In the genomic region with DNA sequence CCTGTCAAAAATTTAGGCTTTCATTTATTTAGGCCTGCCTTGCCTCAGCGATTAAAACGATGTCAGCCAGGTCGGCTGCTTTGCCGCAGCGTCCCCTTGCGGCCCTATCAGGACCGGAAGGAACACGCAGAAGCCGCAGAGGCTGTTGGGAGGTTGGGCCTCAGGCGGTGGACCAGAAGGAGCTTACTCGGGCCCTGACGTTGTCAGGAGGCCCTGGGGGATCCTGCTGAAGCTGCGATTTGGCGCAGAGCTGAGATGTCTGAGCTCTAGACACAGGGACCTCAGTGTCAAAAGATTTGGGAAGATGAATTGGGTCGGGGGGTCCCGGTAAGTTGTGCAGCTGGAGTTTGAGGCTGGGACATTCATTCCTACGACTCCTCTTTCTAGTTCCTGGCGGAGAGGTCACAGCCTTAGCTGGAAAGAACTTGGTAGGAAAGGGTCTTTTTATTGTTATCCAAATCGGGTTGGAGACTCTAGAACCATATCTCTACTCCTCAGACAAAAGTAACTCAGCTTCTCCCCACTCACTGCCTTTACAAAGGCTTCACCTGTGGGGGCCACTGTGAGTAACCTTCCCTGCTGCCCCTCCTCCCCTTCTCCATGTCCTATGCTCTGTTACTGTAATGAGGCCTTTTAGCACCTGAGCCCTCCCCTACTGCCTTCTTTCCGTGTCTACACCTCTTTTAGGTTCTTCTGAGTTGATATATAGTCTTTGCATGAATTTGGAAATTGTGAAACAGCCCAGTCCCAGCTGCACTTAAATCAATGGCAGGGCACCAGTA, we compare ENCODE assay signal across 1 cellular context.
A peak's percentile ranks its signal among the peaks of the same experiment; 100 is the strongest.
TF ChIP-seq lines count a peak whose summit lies in the region.

No MANE protein-coding gene starts in this region.

TF ChIP-seq in K562, 482 proteins besides CTCF, POLR2A, EP300 and RAD21 (continued from another document and continues in another):
- TF ChIP-seq, protein P1, sequence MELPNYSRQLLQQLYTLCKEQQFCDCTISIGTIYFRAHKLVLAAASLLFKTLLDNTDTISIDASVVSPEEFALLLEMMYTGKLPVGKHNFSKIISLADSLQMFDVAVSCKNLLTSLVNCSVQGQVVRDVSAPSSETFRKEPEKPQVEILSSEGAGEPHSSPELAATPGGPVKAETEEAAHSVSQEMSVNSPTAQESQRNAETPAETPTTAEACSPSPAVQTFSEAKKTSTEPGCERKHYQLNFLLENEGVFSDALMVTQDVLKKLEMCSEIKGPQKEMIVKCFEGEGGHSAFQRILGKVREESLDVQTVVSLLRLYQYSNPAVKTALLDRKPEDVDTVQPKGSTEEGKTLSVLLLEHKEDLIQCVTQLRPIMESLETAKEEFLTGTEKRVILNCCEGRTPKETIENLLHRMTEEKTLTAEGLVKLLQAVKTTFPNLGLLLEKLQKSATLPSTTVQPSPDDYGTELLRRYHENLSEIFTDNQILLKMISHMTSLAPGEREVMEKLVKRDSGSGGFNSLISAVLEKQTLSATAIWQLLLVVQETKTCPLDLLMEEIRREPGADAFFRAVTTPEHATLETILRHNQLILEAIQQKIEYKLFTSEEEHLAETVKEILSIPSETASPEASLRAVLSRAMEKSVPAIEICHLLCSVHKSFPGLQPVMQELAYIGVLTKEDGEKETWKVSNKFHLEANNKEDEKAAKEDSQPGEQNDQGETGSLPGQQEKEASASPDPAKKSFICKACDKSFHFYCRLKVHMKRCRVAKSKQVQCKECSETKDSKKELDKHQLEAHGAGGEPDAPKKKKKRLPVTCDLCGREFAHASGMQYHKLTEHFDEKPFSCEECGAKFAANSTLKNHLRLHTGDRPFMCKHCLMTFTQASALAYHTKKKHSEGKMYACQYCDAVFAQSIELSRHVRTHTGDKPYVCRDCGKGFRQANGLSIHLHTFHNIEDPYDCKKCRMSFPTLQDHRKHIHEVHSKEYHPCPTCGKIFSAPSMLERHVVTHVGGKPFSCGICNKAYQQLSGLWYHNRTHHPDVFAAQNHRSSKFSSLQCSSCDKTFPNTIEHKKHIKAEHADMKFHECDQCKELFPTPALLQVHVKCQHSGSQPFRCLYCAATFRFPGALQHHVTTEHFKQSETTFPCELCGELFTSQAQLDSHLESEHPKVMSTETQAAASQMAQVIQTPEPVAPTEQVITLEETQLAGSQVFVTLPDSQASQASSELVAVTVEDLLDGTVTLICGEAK (IDR thresholded peaks at IDR 0.05) = no peak
- TF ChIP-seq, protein P1 (CRISPR knock-in tag; IDR thresholded peaks at IDR 0.05) = no peak
- TF ChIP-seq ZNF224 (CRISPR knock-in tag; IDR thresholded peaks at IDR 0.05) = no peak
- TF ChIP-seq ZNF75A (CRISPR knock-in tag; IDR thresholded peaks at IDR 0.05) = no peak
- TF ChIP-seq, protein P2, sequence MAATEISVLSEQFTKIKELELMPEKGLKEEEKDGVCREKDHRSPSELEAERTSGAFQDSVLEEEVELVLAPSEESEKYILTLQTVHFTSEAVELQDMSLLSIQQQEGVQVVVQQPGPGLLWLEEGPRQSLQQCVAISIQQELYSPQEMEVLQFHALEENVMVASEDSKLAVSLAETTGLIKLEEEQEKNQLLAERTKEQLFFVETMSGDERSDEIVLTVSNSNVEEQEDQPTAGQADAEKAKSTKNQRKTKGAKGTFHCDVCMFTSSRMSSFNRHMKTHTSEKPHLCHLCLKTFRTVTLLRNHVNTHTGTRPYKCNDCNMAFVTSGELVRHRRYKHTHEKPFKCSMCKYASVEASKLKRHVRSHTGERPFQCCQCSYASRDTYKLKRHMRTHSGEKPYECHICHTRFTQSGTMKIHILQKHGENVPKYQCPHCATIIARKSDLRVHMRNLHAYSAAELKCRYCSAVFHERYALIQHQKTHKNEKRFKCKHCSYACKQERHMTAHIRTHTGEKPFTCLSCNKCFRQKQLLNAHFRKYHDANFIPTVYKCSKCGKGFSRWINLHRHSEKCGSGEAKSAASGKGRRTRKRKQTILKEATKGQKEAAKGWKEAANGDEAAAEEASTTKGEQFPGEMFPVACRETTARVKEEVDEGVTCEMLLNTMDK (IDR thresholded peaks at IDR 0.05; ENCODE audit: borderline replicate concordance, insufficient read depth, low read depth, low read length, poor library complexity, severe bottlenecking) = peak; percentile 74
- TF ChIP-seq NFIC (IDR thresholded peaks at IDR 0.05) = peak; percentile 27; the same call in 1 of the 2 replicates
- no peak for TF ChIP-seq SAFB (IDR thresholded peaks at IDR 0.05; ENCODE audit: borderline replicate concordance, low read depth, low read length)
- TF ChIP-seq MTA1 (IDR thresholded peaks at IDR 0.05; ENCODE audit: borderline replicate concordance) = no peak
- no peak for TF ChIP-seq TCFL5 (CRISPR knock-in tag; conservative IDR thresholded peaks at IDR 0.05)
- TF ChIP-seq NFATC3 (IDR thresholded peaks at IDR 0.05) = no peak
- no peak for TF ChIP-seq MEIS2 (IDR thresholded peaks at IDR 0.05; ENCODE audit: partially characterized antibody)
- TF ChIP-seq, protein P3, sequence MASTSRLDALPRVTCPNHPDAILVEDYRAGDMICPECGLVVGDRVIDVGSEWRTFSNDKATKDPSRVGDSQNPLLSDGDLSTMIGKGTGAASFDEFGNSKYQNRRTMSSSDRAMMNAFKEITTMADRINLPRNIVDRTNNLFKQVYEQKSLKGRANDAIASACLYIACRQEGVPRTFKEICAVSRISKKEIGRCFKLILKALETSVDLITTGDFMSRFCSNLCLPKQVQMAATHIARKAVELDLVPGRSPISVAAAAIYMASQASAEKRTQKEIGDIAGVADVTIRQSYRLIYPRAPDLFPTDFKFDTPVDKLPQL (IDR thresholded peaks at IDR 0.05; ENCODE audit: extremely low read depth, insufficient read length) = no peak
- TF ChIP-seq CBX5 (IDR thresholded peaks at IDR 0.05; ENCODE audit: borderline replicate concordance, low read depth) = no peak
- no peak for TF ChIP-seq ZNF212 (CRISPR knock-in tag; IDR thresholded peaks at IDR 0.05)
- TF ChIP-seq CCAR2 (IDR thresholded peaks at IDR 0.05; ENCODE audit: low read depth, low read length) = no peak
- TF ChIP-seq, protein P4, sequence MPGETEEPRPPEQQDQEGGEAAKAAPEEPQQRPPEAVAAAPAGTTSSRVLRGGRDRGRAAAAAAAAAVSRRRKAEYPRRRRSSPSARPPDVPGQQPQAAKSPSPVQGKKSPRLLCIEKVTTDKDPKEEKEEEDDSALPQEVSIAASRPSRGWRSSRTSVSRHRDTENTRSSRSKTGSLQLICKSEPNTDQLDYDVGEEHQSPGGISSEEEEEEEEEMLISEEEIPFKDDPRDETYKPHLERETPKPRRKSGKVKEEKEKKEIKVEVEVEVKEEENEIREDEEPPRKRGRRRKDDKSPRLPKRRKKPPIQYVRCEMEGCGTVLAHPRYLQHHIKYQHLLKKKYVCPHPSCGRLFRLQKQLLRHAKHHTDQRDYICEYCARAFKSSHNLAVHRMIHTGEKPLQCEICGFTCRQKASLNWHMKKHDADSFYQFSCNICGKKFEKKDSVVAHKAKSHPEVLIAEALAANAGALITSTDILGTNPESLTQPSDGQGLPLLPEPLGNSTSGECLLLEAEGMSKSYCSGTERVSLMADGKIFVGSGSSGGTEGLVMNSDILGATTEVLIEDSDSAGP (CRISPR knock-in tag; IDR thresholded peaks at IDR 0.05) = no peak
- TF ChIP-seq, protein P5, sequence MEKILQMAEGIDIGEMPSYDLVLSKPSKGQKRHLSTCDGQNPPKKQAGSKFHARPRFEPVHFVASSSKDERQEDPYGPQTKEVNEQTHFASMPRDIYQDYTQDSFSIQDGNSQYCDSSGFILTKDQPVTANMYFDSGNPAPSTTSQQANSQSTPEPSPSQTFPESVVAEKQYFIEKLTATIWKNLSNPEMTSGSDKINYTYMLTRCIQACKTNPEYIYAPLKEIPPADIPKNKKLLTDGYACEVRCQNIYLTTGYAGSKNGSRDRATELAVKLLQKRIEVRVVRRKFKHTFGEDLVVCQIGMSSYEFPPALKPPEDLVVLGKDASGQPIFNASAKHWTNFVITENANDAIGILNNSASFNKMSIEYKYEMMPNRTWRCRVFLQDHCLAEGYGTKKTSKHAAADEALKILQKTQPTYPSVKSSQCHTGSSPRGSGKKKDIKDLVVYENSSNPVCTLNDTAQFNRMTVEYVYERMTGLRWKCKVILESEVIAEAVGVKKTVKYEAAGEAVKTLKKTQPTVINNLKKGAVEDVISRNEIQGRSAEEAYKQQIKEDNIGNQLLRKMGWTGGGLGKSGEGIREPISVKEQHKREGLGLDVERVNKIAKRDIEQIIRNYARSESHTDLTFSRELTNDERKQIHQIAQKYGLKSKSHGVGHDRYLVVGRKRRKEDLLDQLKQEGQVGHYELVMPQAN (IDR thresholded peaks at IDR 0.05; ENCODE audit: borderline replicate concordance) = no peak
- TF ChIP-seq ZNF253 (CRISPR knock-in tag; conservative IDR thresholded peaks at IDR 0.05) = no peak
- TF ChIP-seq PTTG1 (tag; IDR thresholded peaks at IDR 0.05; ENCODE audit: low read depth) = no peak
- TF ChIP-seq FOXA1 (IDR thresholded peaks at IDR 0.05; ENCODE audit: borderline replicate concordance) = no peak
- TF ChIP-seq, protein P6, sequence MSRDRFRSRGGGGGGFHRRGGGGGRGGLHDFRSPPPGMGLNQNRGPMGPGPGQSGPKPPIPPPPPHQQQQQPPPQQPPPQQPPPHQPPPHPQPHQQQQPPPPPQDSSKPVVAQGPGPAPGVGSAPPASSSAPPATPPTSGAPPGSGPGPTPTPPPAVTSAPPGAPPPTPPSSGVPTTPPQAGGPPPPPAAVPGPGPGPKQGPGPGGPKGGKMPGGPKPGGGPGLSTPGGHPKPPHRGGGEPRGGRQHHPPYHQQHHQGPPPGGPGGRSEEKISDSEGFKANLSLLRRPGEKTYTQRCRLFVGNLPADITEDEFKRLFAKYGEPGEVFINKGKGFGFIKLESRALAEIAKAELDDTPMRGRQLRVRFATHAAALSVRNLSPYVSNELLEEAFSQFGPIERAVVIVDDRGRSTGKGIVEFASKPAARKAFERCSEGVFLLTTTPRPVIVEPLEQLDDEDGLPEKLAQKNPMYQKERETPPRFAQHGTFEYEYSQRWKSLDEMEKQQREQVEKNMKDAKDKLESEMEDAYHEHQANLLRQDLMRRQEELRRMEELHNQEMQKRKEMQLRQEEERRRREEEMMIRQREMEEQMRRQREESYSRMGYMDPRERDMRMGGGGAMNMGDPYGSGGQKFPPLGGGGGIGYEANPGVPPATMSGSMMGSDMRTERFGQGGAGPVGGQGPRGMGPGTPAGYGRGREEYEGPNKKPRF (IDR thresholded peaks at IDR 0.05; ENCODE audit: low read depth, low read length) = no peak
- no peak for TF ChIP-seq PTBP1 (IDR thresholded peaks at IDR 0.05; ENCODE audit: low read depth, low read length)
- no peak for TF ChIP-seq KLF16 (IDR thresholded peaks at IDR 0.05)
- no peak for TF ChIP-seq ZNF274 (IDR thresholded peaks at IDR 0.05; ENCODE audit: borderline replicate concordance, low read depth, low read length)
- TF ChIP-seq FOXK1 (CRISPR knock-in tag; IDR thresholded peaks at IDR 0.05; ENCODE audit: borderline replicate concordance) = no peak
- TF ChIP-seq ILF3 (IDR thresholded peaks at IDR 0.05; ENCODE audit: borderline replicate concordance) = no peak
- no peak for TF ChIP-seq NONO (IDR thresholded peaks at IDR 0.05; ENCODE audit: low read depth in 2 of 2, low read length in 1 of 2)
- TF ChIP-seq E2F3 (CRISPR knock-in tag; IDR thresholded peaks at IDR 0.05) = no peak
- no peak for TF ChIP-seq CBX2 (IDR thresholded peaks at IDR 0.05; ENCODE audit: insufficient read depth, low read length, poor library complexity, severe bottlenecking)
- TF ChIP-seq, protein P7, sequence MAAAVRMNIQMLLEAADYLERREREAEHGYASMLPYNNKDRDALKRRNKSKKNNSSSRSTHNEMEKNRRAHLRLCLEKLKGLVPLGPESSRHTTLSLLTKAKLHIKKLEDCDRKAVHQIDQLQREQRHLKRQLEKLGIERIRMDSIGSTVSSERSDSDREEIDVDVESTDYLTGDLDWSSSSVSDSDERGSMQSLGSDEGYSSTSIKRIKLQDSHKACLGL (CRISPR knock-in tag; IDR thresholded peaks at IDR 0.05; ENCODE audit: borderline replicate concordance, poor library complexity, severe bottlenecking) = no peak
- no peak for TF ChIP-seq ZNF583 (CRISPR knock-in tag; IDR thresholded peaks at IDR 0.05)
- TF ChIP-seq HNRNPK (IDR thresholded peaks at IDR 0.05; ENCODE audit: low read depth, low read length, poor library complexity, severe bottlenecking) = no peak
- TF ChIP-seq, protein P8, sequence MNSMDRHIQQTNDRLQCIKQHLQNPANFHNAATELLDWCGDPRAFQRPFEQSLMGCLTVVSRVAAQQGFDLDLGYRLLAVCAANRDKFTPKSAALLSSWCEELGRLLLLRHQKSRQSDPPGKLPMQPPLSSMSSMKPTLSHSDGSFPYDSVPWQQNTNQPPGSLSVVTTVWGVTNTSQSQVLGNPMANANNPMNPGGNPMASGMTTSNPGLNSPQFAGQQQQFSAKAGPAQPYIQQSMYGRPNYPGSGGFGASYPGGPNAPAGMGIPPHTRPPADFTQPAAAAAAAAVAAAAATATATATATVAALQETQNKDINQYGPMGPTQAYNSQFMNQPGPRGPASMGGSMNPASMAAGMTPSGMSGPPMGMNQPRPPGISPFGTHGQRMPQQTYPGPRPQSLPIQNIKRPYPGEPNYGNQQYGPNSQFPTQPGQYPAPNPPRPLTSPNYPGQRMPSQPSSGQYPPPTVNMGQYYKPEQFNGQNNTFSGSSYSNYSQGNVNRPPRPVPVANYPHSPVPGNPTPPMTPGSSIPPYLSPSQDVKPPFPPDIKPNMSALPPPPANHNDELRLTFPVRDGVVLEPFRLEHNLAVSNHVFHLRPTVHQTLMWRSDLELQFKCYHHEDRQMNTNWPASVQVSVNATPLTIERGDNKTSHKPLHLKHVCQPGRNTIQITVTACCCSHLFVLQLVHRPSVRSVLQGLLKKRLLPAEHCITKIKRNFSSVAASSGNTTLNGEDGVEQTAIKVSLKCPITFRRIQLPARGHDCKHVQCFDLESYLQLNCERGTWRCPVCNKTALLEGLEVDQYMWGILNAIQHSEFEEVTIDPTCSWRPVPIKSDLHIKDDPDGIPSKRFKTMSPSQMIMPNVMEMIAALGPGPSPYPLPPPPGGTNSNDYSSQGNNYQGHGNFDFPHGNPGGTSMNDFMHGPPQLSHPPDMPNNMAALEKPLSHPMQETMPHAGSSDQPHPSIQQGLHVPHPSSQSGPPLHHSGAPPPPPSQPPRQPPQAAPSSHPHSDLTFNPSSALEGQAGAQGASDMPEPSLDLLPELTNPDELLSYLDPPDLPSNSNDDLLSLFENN (IDR thresholded peaks at IDR 0.05; ENCODE audit: low read depth in 2 of 2, low read length in 2 of 2) = no peak
